ENCODE assay signal across 38 cellular contexts in genomic region chr3:122178711-122179110, GRCh38. TPM values are rescaled to one million over a fixed set of nuclear protein-coding genes. Genes with fewer than 3 reads are reported as not detected.
"Had no signal": no experiment of that assay in that cellular context is flagged by ENCODE, and none has a peak within 500 bp of the region (broad histone marks: within the 10 kb centered on the region; RNA-seq: fewer than 3 reads in every experiment).

No MANE protein-coding gene starts in this region.

- H3K27ac ChIP-seq: KMS-11 had no signal

- H3K9ac ChIP-seq: KMS-11 had no signal

- DNase-seq: Kasumi-1, KBM-7, KG1, MG63, MM.1S, MV-4-11, NCI-H1048, NCI-H1092, NCI-H1092 treated with DMSO at 0.1 percent for 48 hours, NCI-H1105, NCI-H1105 treated with DMSO at 0.1 percent for 48 hours, NCI-H1417, NCI-H1417 treated with DMSO at 0.1 percent for 48 hours, NCI-H1436, NCI-H1436 treated with DMSO at 0.1 percent for 48 hours, NCI-H146, NCI-H1694, NCI-H1694 treated with DMSO at 0.1 percent for 48 hours, NCI-H187, NCI-H187 treated with DMSO at 0.1 percent for 48 hours, NCI-H1930, NCI-H2029, NCI-H2029 treated with DMSO at 0.1 percent for 48 hours, NCI-H2081, NCI-H2081 treated with DMSO at 0.1 percent for 48 hours, NCI-H2107, NCI-H2171, NCI-H2171 treated with DMSO at 0.1 percent for 48 hours, NCI-H2227 treated with DMSO at 0.1 percent for 48 hours, NCI-H226, NCI-H345, NCI-H446, NCI-H446 treated with DMSO at 0.1 percent for 48 hours had no signal

- H3K4me3 ChIP-seq: MG63 had no signal

- H3K36me3 ChIP-seq: MG63 had no signal

RNA-seq across cellular contexts. Expression of gene CASR, which starts 4.8 kb away (rescaled TPM):
- total RNA-seq: LHCN-M2, M059J, MCF 10A, NCI-H460 had no signal
